Comparison of ENCODE assay signal across 17 cellular contexts in the genomic region with DNA sequence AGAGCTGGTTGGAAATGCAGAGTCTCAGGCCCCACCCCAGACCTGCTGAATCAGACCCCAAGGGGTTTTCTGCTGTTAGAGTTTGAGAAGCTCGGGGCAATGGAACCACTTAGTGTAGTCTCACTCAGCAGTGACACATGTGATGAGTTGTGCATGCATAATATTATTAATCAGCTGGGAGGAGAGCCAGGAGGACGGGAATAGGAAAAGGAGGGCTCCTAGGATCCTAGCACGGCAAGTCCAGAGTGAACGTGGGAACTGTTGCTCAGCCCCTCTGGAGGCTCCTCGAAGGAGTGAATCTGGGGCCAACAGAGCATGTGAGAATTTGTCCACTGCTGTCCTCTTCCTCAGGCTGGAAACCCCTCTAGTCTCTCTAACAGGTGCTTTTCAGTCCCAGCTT.
A peak's percentile ranks its signal among the peaks of the same experiment; 100 is the strongest.
DNase-seq lines count a peak whose midpoint lies in the region; ATAC-seq and TF ChIP-seq lines count a peak whose summit lies in the region.
"Had no signal": no experiment of that assay in that cellular context is flagged by ENCODE, and none has a peak within 500 bp of the region (broad histone marks: within the 10 kb centered on the region; RNA-seq: fewer than 3 reads in every experiment).

No MANE protein-coding gene starts in this region.

- no peaks in the 10 kb centered on the region for H3K27me3 ChIP-seq in BJ (ENCODE audit: control insufficient read depth, insufficient read depth, low read length)
- H3K27me3 ChIP-seq: SJSA1 had no signal

- no peaks in the 10 kb centered on the region for H3K36me3 ChIP-seq in BJ (ENCODE audit: control insufficient read depth, insufficient read depth, low read length)
- H3K36me3 ChIP-seq: SJSA1 had no signal

- peaks cover 6% of the 10 kb centered on the region for H3K4me1 Mint-ChIP-seq in activated T-helper 17 cell treated with anti-CD3 and anti-CD28 coated beads, Interleukin-2, amount 50 U/mL, for 72 hours
- H3K4me1 Mint-ChIP-seq in T-helper 17 cell (peaks cover 4% of the 10 kb centered on the region), osteocyte (ENCODE audit: unreplicated experiment) (peaks cover 17% of the 10 kb centered on the region)
- H3K4me1 Mint-ChIP-seq: natural killer cell had no signal

- no peak for TF ChIP-seq CTCF in BJ (IDR thresholded peaks at IDR 0.05; ENCODE audit: insufficient read depth, low read depth, low read length)
- no peak for TF ChIP-seq CTCF in osteocyte (IDR thresholded peaks at IDR 0.05)

- CTCF ChIA-PET in BJ (lab: Yijun Ruan, JAX) = interaction anchor here (0.9 to 2.1 kb wide), 3 partner anchors 9 to 78 kb away, joined by 3 to 5 read pairs (median 4); no protein-coding TSS in a partner anchor

- H3K36me3 Mint-ChIP-seq in activated T-helper 17 cell treated with anti-CD3 and anti-CD28 coated beads, Interleukin-2, amount 50 U/mL, for 72 hours (ENCODE audit: low read depth) = no peaks in the 10 kb centered on the region
- H3K36me3 Mint-ChIP-seq in T-helper 17 cell (ENCODE audit: low read depth) (peaks cover 3% of the 10 kb centered on the region), osteocyte (ENCODE audit: unreplicated experiment) (no peaks in the 10 kb centered on the region)
- H3K36me3 Mint-ChIP-seq: activated naive CD4-positive, alpha-beta T cell treated with anti-CD3 and anti-CD28 coated beads, Interleukin-2, amount 50 U/mL, for 72 hours; natural killer cell had no signal

- POLR2A ChIA-PET in BJ (lab: Charles Lee) = no interaction called here

- DNase-seq in BJ (ENCODE audit: low read depth) (peak; percentile 26), HS-5 (ENCODE audit: low read depth) (peak; percentile 57), hepatic stellate cell (ENCODE audit: low spot score) (peak; percentile 61), T-helper 17 cell (no peak), iPS-NIHi11 (ENCODE audit: low spot score) (no peak), osteocyte (ENCODE audit: extremely low spot score, unreplicated experiment) (no peak)
- DNase-seq: activated CD4-positive, alpha-beta T cell treated with anti-CD3 and anti-CD28 coated beads, Interleukin-2, amount 50 U/mL, for 4 hours; activated T-cell treated with anti-CD3 and anti-CD28 coated beads, Interleukin-2, amount 50 U/mL, for 24 hours; AML-193; natural killer cell; NCI-H187 treated with DMSO at 0.1 percent for 48 hours; NCI-H446 treated with DMSO at 0.1 percent for 48 hours had no signal

- H3K4me3 ChIP-seq in BJ (ENCODE audit: low read depth, low read length) = no peak overlapping the region
- H3K4me3 ChIP-seq: SJSA1 had no signal

- no peak overlapping the region for H3K27ac Mint-ChIP-seq in activated T-helper 17 cell treated with anti-CD3 and anti-CD28 coated beads, Interleukin-2, amount 50 U/mL, for 72 hours
- H3K27ac Mint-ChIP-seq in T-helper 17 cell = no peak overlapping the region
- no peak overlapping the region for H3K27ac Mint-ChIP-seq in osteocyte (ENCODE audit: unreplicated experiment)
- H3K27ac Mint-ChIP-seq: activated naive CD4-positive, alpha-beta T cell treated with anti-CD3 and anti-CD28 coated beads, Interleukin-2, amount 50 U/mL, for 72 hours; activated T-cell treated with anti-CD3 and anti-CD28 coated beads, Interleukin-2, amount 50 U/mL, for 24 hours; natural killer cell had no signal

- no peaks in the 10 kb centered on the region for H3K9me3 ChIP-seq in T-helper 17 cell (ENCODE audit: control insufficient read depth, low read length, poor library complexity, severe bottlenecking)
- H3K9me3 ChIP-seq: SJSA1 had no signal

- ATAC-seq in activated T-helper 17 cell treated with anti-CD3 and anti-CD28 coated beads, Interleukin-2, amount 50 U/mL, for 72 hours (replicated peaks) = peak; percentile 38
- ATAC-seq in T-helper 17 cell = no peak
- ATAC-seq in GM21528 (IDR thresholded peaks at IDR 0.05; ENCODE audit: low FRiP score, unreplicated experiment) = no peak
- ATAC-seq: activated naive CD4-positive, alpha-beta T cell treated with anti-CD3 and anti-CD28 coated beads, Interleukin-2, amount 50 U/mL, for 72 hours; HCT116; natural killer cell had no signal

- peaks cover 10% of the 10 kb centered on the region for H3K27me3 Mint-ChIP-seq in activated T-helper 17 cell treated with anti-CD3 and anti-CD28 coated beads, Interleukin-2, amount 50 U/mL, for 72 hours
- H3K27me3 Mint-ChIP-seq in T-helper 17 cell (peaks cover 43% of the 10 kb centered on the region), osteocyte (ENCODE audit: unreplicated experiment) (no peaks in the 10 kb centered on the region)
- H3K27me3 Mint-ChIP-seq: activated T-cell treated with anti-CD3 and anti-CD28 coated beads, Interleukin-2, amount 50 U/mL, for 24 hours had no signal

- no peak overlapping the region for H3K4me3 Mint-ChIP-seq in activated T-helper 17 cell treated with anti-CD3 and anti-CD28 coated beads, Interleukin-2, amount 50 U/mL, for 72 hours
- H3K4me3 Mint-ChIP-seq in T-helper 17 cell = no peak overlapping the region
- H3K4me3 Mint-ChIP-seq in osteocyte (ENCODE audit: unreplicated experiment) = no peak overlapping the region
- H3K4me3 Mint-ChIP-seq: activated T-cell treated with anti-CD3 and anti-CD28 coated beads, Interleukin-2, amount 50 U/mL, for 24 hours; natural killer cell had no signal

- H3K9me3 Mint-ChIP-seq in activated T-helper 17 cell treated with anti-CD3 and anti-CD28 coated beads, Interleukin-2, amount 50 U/mL, for 72 hours = no peaks in the 10 kb centered on the region
- no peaks in the 10 kb centered on the region for H3K9me3 Mint-ChIP-seq in osteocyte (ENCODE audit: unreplicated experiment)
- H3K9me3 Mint-ChIP-seq: activated naive CD4-positive, alpha-beta T cell treated with anti-CD3 and anti-CD28 coated beads, Interleukin-2, amount 50 U/mL, for 72 hours; activated T-cell treated with anti-CD3 and anti-CD28 coated beads, Interleukin-2, amount 50 U/mL, for 24 hours; natural killer cell had no signal

Comparison
In these comparisons a context has a peak if more than half of its experiments do, and no peak if none do; other contexts are left out.
1. DNase-seq: peak in BJ (single experiment), HS-5 (single experiment) and hepatic stellate cell (single experiment); none in T-helper 17 cell (0 of 3), iPS-NIHi11 (single experiment) and osteocyte (single experiment).